In genomic region chr11:121762820-121763219, GRCh38 we compare ENCODE assay signal across 11 cellular contexts.
DNase-seq lines count a peak whose midpoint lies in the region; ATAC-seq and TF ChIP-seq lines count a peak whose summit lies in the region.
"Had no signal": no experiment of that assay in that cellular context is flagged by ENCODE, and none has a peak within 500 bp of the region (broad histone marks: within the 10 kb centered on the region; RNA-seq: fewer than 3 reads in every experiment).

No MANE protein-coding gene starts in this region.

- H3K9me3 ChIP-seq in endodermal cell (ENCODE audit: control insufficient read depth, low read length) (no peaks in the 10 kb centered on the region), mucosa of descending colon (no peaks in the 10 kb centered on the region)

- H3K4me3 ChIP-seq in endodermal cell (ENCODE audit: low read length), result no peak overlapping the region
- H3K4me3 ChIP-seq in mucosa of descending colon, result no peak overlapping the region

- no peak overlapping the region for H3K9ac ChIP-seq in endodermal cell (ENCODE audit: extremely low read depth, low read length, poor library complexity, severe bottlenecking)
- H3K9ac ChIP-seq: parathyroid adenoma had no signal

- DNase-seq in ELR (ENCODE audit: low read depth) (peak; percentile 37), NCI-H2227 treated with DMSO at 0.1 percent for 48 hours (lab: John Stamatoyannopoulos, UW) (peak; percentile 77), endodermal cell (peak; percentile 62), osteocyte (ENCODE audit: extremely low spot score, unreplicated experiment) (no peak), OCI-M2 (lab: John Stamatoyannopoulos, UW; ENCODE audit: unreplicated experiment) (no peak), mucosa of descending colon (no peak)
- DNase-seq: amniotic stem cell, NCI-H526 had no signal

- H3K36me3 Mint-ChIP-seq in endodermal cell (ENCODE audit: low read depth), result no peaks in the 10 kb centered on the region
- H3K36me3 Mint-ChIP-seq in osteocyte (ENCODE audit: unreplicated experiment), result no peaks in the 10 kb centered on the region

- no peaks in the 10 kb centered on the region for H3K27me3 ChIP-seq in endodermal cell (ENCODE audit: control insufficient read depth, insufficient read depth, low read length, poor library complexity, severe bottlenecking)

- 92 to 93% methylated on average over 5 to 11 of the region's 11 CpGs for WGBS in endodermal cell (ENCODE audit: insufficient coverage in 1 of 2, insufficient read length in 1 of 2), 2 experiments

- H3K36me3 ChIP-seq in endodermal cell (ENCODE audit: control insufficient read depth, insufficient read depth, low read length) (no peaks in the 10 kb centered on the region), mucosa of descending colon (ENCODE audit: low read depth) (no peaks in the 10 kb centered on the region)

- intact Hi-C loops in mucosa of descending colon (cut with DNase I, micrococcal nuclease), result no loop called here

- no peak overlapping the region for H3K27ac ChIP-seq in endodermal cell (ENCODE audit: low read depth, low read length)
- H3K27ac ChIP-seq: parathyroid adenoma had no signal

- peaks cover 9% of the 10 kb centered on the region for H3K4me1 ChIP-seq in endodermal cell (ENCODE audit: control insufficient read depth, insufficient read depth, low read length)
- H3K4me1 ChIP-seq in mucosa of descending colon (ENCODE audit: low read depth), result no peaks in the 10 kb centered on the region
- H3K4me1 ChIP-seq: parathyroid adenoma had no signal

- peaks cover 7% of the 10 kb centered on the region for H3K4me1 Mint-ChIP-seq in endodermal cell
- H3K4me1 Mint-ChIP-seq in osteocyte (ENCODE audit: unreplicated experiment), result peaks cover 8% of the 10 kb centered on the region

- no peak for ATAC-seq in HG03460 (IDR thresholded peaks at IDR 0.05; ENCODE audit: unreplicated experiment)
- no peak for ATAC-seq in HG03565 (IDR thresholded peaks at IDR 0.05; ENCODE audit: unreplicated experiment)
- no peak for ATAC-seq in mucosa of descending colon

- H3K9me3 Mint-ChIP-seq in endodermal cell (no peaks in the 10 kb centered on the region), osteocyte (ENCODE audit: unreplicated experiment) (no peaks in the 10 kb centered on the region)

- TF ChIP-seq CTCF in endodermal cell (conservative IDR thresholded peaks at IDR 0.05) (peak; percentile 51), osteocyte (IDR thresholded peaks at IDR 0.05) (peak; percentile 38), mucosa of descending colon (IDR thresholded peaks at IDR 0.05) (no peak)

- H3K27me3 Mint-ChIP-seq in endodermal cell (ENCODE audit: insufficient read depth) (no peaks in the 10 kb centered on the region), osteocyte (ENCODE audit: unreplicated experiment) (peaks cover 17% of the 10 kb centered on the region)

- H3K27ac Mint-ChIP-seq in endodermal cell (no peak overlapping the region), osteocyte (ENCODE audit: unreplicated experiment) (no peak overlapping the region)

- H3K4me3 Mint-ChIP-seq in endodermal cell (no peak overlapping the region), osteocyte (ENCODE audit: unreplicated experiment) (no peak overlapping the region)

Comparison
In these comparisons a context has a peak if more than half of its experiments do, and no peak if none do; other contexts are left out.
1. DNase-seq: peak in ELR (single experiment), NCI-H2227 treated with DMSO at 0.1 percent for 48 hours (single experiment) and endodermal cell (single experiment); none in osteocyte (single experiment), OCI-M2 (single experiment) and mucosa of descending colon (0 of 3).